22 cellular contexts compared by ENCODE assay signal in the genomic region with DNA sequence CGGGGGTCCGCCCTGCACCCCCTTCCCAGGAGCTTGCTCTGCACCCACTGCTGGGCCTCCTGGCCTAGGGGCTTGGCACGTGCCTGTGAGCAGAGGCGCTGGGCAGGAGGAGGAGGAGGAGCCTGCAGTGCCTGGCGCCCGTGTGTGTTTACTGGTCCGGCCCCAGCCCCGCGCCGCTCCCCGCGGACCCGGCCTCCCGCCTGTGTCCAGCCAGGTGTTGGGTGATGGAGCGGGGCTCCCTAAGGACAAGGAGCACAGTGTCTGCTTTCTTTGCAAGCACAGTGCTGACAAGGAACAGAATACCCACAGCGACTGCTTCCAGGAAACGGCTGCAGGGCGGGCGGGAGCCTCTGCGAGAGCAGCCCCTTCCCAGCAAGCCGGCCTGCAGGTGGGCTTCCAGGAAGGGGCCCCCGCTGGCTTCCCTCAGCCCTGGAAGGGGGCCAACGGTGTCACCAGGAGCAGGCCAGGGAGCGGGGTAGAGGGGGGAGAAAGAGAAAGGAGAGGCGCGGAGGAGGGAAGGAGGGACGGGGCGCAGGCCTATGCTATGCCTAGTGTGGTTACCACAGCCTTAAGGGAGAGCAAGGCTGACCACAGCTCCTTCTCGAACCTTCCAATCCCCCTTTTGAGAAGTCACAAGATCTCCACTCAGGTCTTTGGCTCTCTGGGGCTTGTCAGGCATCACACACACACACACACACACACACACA. TPM values are rescaled to one million over a fixed set of nuclear protein-coding genes. Genes with fewer than 3 reads are reported as not detected.
DNase-seq lines count a peak whose midpoint lies in the region; ATAC-seq, FAIRE-seq and TF ChIP-seq lines count a peak whose summit lies in the region.
"Had no signal": no experiment of that assay in that cellular context is flagged by ENCODE, and none has a peak within 500 bp of the region (broad histone marks: within the 10 kb centered on the region; RNA-seq: fewer than 3 reads in every experiment).

No MANE protein-coding gene starts in this region.

- H3F3A ChIP-seq in SK-N-SH (replicated peaks; ENCODE audit: insufficient read depth), result no peaks in the 10 kb centered on the region

- DNase-seq in DND-41 (no peak), K562 (ENCODE audit: extremely low read depth in 1 of 4, low spot score in 3 of 4) (no peak), left lobe of liver (ENCODE audit: low spot score) (no peak), sciatic nerve (ENCODE audit: low spot score) (no peak), NCI-H526 treated with DMSO at 0.1 percent for 48 hours (lab: John Stamatoyannopoulos, UW) (no peak), natural killer cell (no peak), SK-N-SH (no peak)
- DNase-seq: BE2C, IMR-90, MV-4-11, NCI-H1105 treated with DMSO at 0.1 percent for 48 hours, NCI-H2029 treated with DMSO at 0.1 percent for 48 hours, NCI-H226, NCI-H510A treated with DMSO at 0.1 percent for 48 hours, NCI-H774, SHP77 had no signal

- CTCF ChIA-PET in K562 (lab: Yijun Ruan, JAX; ENCODE audit: low intra/inter-chr PET ratio) (no interaction called here), SK-N-SH (lab: Yijun Ruan, JAX) (interaction anchor here (0.7 to 1.7 kb wide), 7 partner anchors 8 to 159 kb away, joined by 3 to 6 read pairs (median 4); no protein-coding TSS in a partner anchor)

- H2AFZ ChIP-seq in DND-41 (ENCODE audit: low read depth, low read length) (no peak overlapping the region), K562 (ENCODE audit: low read depth, low read length) (no peak overlapping the region), SK-N-SH (ENCODE audit: low read depth) (no peak overlapping the region)

- no peaks in the 10 kb centered on the region for H3K9me2 ChIP-seq in SK-N-SH

- H3K9ac ChIP-seq in DND-41 (ENCODE audit: low read depth, low read length), result no peak overlapping the region
- H3K9ac ChIP-seq in K562 (ENCODE audit: insufficient read depth in 1 of 2, low read depth in 2 of 2, low read length in 2 of 2), result no peak overlapping the region
- H3K9ac ChIP-seq in SK-N-SH, result no peak overlapping the region

- POLR2A ChIA-PET in K562 (lab: Yijun Ruan, JAX), result interaction anchor here (0.6 kb wide), 1 partner anchor 279 kb away, joined by 4 read pairs; no protein-coding TSS in a partner anchor
- POLR2A ChIA-PET in SK-N-SH (lab: Yijun Ruan, JAX), result interaction anchor here (0.6 to 3.5 kb wide), 5 partner anchors 11 to 35 kb away, joined by 3 to 21 read pairs (median 4); no protein-coding TSS in a partner anchor

- H3K79me2 ChIP-seq in DND-41 (ENCODE audit: insufficient read depth, low read length), result no peaks in the 10 kb centered on the region
- H3K79me2 ChIP-seq in K562 (ENCODE audit: control insufficient read depth, insufficient read depth, low read length), result no peaks in the 10 kb centered on the region
- no peaks in the 10 kb centered on the region for H3K79me2 ChIP-seq in SK-N-SH (ENCODE audit: insufficient read depth)

- no CpG with 5 or more reads among the region's 29 CpGs for WGBS in K562 (ENCODE audit: insufficient coverage, low coverage, missing lambda C conversion rate)
- no CpG with 5 or more reads among the region's 29 CpGs for WGBS in SK-N-SH (ENCODE audit: low lambda C conversion rate)

- no peaks in the 10 kb centered on the region for H3K9me1 ChIP-seq in K562 (ENCODE audit: control insufficient read depth, insufficient read depth, low read length)

- no TSS peak for BruUV-seq in K562 (replicated peaks; lab: Mats Ljungman, UMichigan)

- H3K36me3 Mint-ChIP-seq in natural killer cell, result no peaks in the 10 kb centered on the region

- no peaks in the 10 kb centered on the region for H3K4me1 Mint-ChIP-seq in natural killer cell

- ATAC-seq in DND-41 (ENCODE audit: insufficient read depth, low read depth) (peak; percentile 72), K562 (peak; percentile 44), left lobe of liver (peak; percentile 14), sciatic nerve (peak; percentile 65), natural killer cell (no peak)
- ATAC-seq: HCT116 had no signal

- H3K9me3 ChIP-seq in DND-41 (ENCODE audit: insufficient read depth, low read length, severe bottlenecking), result no peaks in the 10 kb centered on the region
- H3K9me3 ChIP-seq in K562 (replicated peaks; ENCODE audit: control insufficient read depth, insufficient read depth, low read depth, low read length), result no peaks in the 10 kb centered on the region
- H3K9me3 ChIP-seq in SK-N-SH, result no peaks in the 10 kb centered on the region
- H3K9me3 ChIP-seq: BE2C had no signal

- H3K27me3 ChIP-seq in DND-41 (ENCODE audit: insufficient read depth, low read length, poor library complexity) (no peaks in the 10 kb centered on the region), K562 (ENCODE audit: control insufficient read depth in 2 of 2, insufficient read depth in 2 of 2, low read length in 2 of 2) (no peaks in the 10 kb centered on the region), SK-N-SH (ENCODE audit: insufficient read depth) (no peaks in the 10 kb centered on the region)
- H3K27me3 ChIP-seq: BE2C had no signal

- no peak for TF ChIP-seq POLR2A in K562 (conservative IDR thresholded peaks at IDR 0.05)

- H3K36me3 ChIP-seq in DND-41 (ENCODE audit: insufficient read depth, low read length), result no peaks in the 10 kb centered on the region
- no peaks in the 10 kb centered on the region for H3K36me3 ChIP-seq in K562 (ENCODE audit: control insufficient read depth, insufficient read depth, low read length)
- H3K36me3 ChIP-seq in SK-N-SH (replicated peaks in 1 of 2; ENCODE audit: control insufficient read depth in 1 of 2, insufficient read depth in 2 of 2, low read length in 1 of 2), result no peaks in the 10 kb centered on the region
- H3K36me3 ChIP-seq: BE2C had no signal

- H3K27ac ChIP-seq in DND-41 (ENCODE audit: low read length) (no peak overlapping the region), K562 (ENCODE audit: extremely low read depth, low read depth, low read length) (no peak overlapping the region), SK-N-SH (ENCODE audit: low read depth in 2 of 2, low read length in 1 of 2) (no peak overlapping the region; a peak in 1 of 4 replicates)

- intact Hi-C loops in K562 (cut with micrococcal nuclease), result no loop called here
- intact Hi-C loops in sciatic nerve (cut with DNase I), result no loop called here
- intact Hi-C loops in natural killer cell (cut with micrococcal nuclease), result no loop called here

- H3K27ac Mint-ChIP-seq in natural killer cell, result no peak overlapping the region

- no peak overlapping the region for H3K4me2 ChIP-seq in DND-41 (ENCODE audit: insufficient read depth, low read length)
- H3K4me2 ChIP-seq in K562 (ENCODE audit: insufficient read depth, low read length), result no peak overlapping the region
- H3K4me2 ChIP-seq in SK-N-SH, result no peak overlapping the region

- TF ChIP-seq EP300 in K562 (IDR thresholded peaks at IDR 0.05; ENCODE audit: low read length), result no peak
- no peak for TF ChIP-seq EP300 in SK-N-SH (IDR thresholded peaks at IDR 0.05; ENCODE audit: borderline replicate concordance in 1 of 2, low read depth in 1 of 2, low read length in 1 of 2)

- peaks cover 0 to 2% of the 10 kb centered on the region in 2 donors for H3K27me3 Mint-ChIP-seq in natural killer cell (ENCODE audit: low read depth in 2 of 2)

- TF ChIP-seq CTCF in DND-41 (IDR thresholded peaks at IDR 0.05; ENCODE audit: borderline replicate concordance, extremely low read depth, low read length, poor library complexity, severe bottlenecking) (no peak), K562 (IDR thresholded peaks at IDR 0.05 in 2 of 3, conservative IDR thresholded peaks at IDR 0.05 in 1 of 3; ENCODE audit: insufficient read depth in 2 of 3, low read depth in 1 of 3, low read length in 3 of 3) (no peak), natural killer cell (IDR thresholded peaks at IDR 0.05) (no peak), SK-N-SH (IDR thresholded peaks at IDR 0.05) (no peak)

- in situ Hi-C loops in K562 (cut with MboI), result no loop called here

- H4K20me1 ChIP-seq in DND-41 (ENCODE audit: insufficient read depth, low read length) (no peaks in the 10 kb centered on the region), K562 (replicated peaks; ENCODE audit: control insufficient read depth, insufficient read depth, low read length) (no peaks in the 10 kb centered on the region), SK-N-SH (ENCODE audit: insufficient read depth) (no peaks in the 10 kb centered on the region)

- no peak overlapping the region for H3K4me3 ChIP-seq in DND-41 (ENCODE audit: low read depth in 1 of 2, low read length in 2 of 2)
- no peak overlapping the region for H3K4me3 ChIP-seq in K562
- H3K4me3 ChIP-seq in SK-N-SH (ENCODE audit: low read depth in 2 of 2, low read length in 1 of 2), result no peak overlapping the region

- H3K9me3 Mint-ChIP-seq in natural killer cell, result no peaks in the 10 kb centered on the region

- no peak overlapping the region for H3K4me3 Mint-ChIP-seq in natural killer cell

- peak; percentile 61 for FAIRE-seq in K562 (lab: Jason Lieb, UNC)
- FAIRE-seq: GM19239, H1, HTR-8/SVneo had no signal

- H3K4me1 ChIP-seq in DND-41 (ENCODE audit: insufficient read depth, low read length), result peaks cover 8% of the 10 kb centered on the region
- H3K4me1 ChIP-seq in K562 (replicated peaks in 1 of 2; ENCODE audit: control insufficient read depth in 2 of 2, insufficient read depth in 2 of 2, low read length in 2 of 2), result no peaks in the 10 kb centered on the region; a peak in 1 of 5 replicates
- no peaks in the 10 kb centered on the region; a peak in 1 of 4 replicates for H3K4me1 ChIP-seq in SK-N-SH (ENCODE audit: control insufficient read depth in 1 of 2, insufficient read depth in 2 of 2, low read depth in 1 of 2, low read length in 1 of 2)
- H3K4me1 ChIP-seq: BE2C had no signal

- TF ChIP-seq RAD21 in K562 (CRISPR knock-in tag; conservative IDR thresholded peaks at IDR 0.05 in 1 of 2, IDR thresholded peaks at IDR 0.05 in 1 of 2) (no peak), SK-N-SH (IDR thresholded peaks at IDR 0.05; ENCODE audit: low read length) (no peak)

RNA-seq across cellular contexts. Expression of a gene that starts 6.6 kb away (rescaled TPM):
- total RNA-seq in K562 (2011; cell fraction: chromatin; rRNA removed; ENCODE audit: low replicate concordance), result 18.4 and 75.9 TPM in 2 replicates
- total RNA-seq in K562 (2011; cell fraction: nucleolus; rRNA removed), result 34.1 and 71.4 TPM in 2 replicates
- total RNA-seq in K562 (2011; cell fraction: nucleoplasm; rRNA removed), result 40.2 and 132 TPM in 2 replicates
- total RNA-seq in K562 (2014; rRNA removed) (18.7 and 20.7 TPM in 2 replicates), K562 (2014; rRNA removed; fragmentation: Illumina TruSeq; extraction: Trizol) (4.0 and 5.8 TPM in 2 replicates), K562 (2015; rRNA removed; fragmentation: Illumina TruSeq; extraction: Trizol) (20.5 and 24.6 TPM in 2 replicates), K562 (2021) (10.0 and 15.6 TPM in 2 replicates), left lobe of liver (199 TPM), sciatic nerve (1,096 TPM), natural killer cell (not detected)
- polyA plus RNA-seq in K562 (2011; rRNA removed) (220 and 682 TPM in 2 replicates), K562 (2014; fragmentation: Illumina TruSeq; extraction: Trizol) (15.7 and 19.7 TPM in 2 replicates), K562 (2014; fragmentation: Nextera tagmentation; extraction: Ambion mirVana) (under 1 TPM; 0.13 to 0.63 TPM), K562 (2014; rRNA removed) (13.0 and 18.2 TPM in 2 replicates), SK-N-SH (2012; rRNA removed) (3.7 and 4.6 TPM in 2 replicates)
- 487 and 1,836 TPM in 2 replicates for polyA plus RNA-seq in K562 (2011; cell fraction: cytosol; rRNA removed)
- 124 and 550 TPM in 2 replicates for polyA plus RNA-seq in K562 (2011; cell fraction: nucleus; rRNA removed)
- polyA plus RNA-seq in K562 (2012), result 7.2 and 15.5 TPM in 2 replicates
- 162 and 353 TPM in 2 replicates for polyA minus RNA-seq in K562 (2011; rRNA and poly(A)+ RNA removed)
- polyA minus RNA-seq in K562 (2011; cell fraction: cytosol; rRNA and poly(A)+ RNA removed), result 373 and 514 TPM in 2 replicates
- polyA minus RNA-seq in K562 (2011; cell fraction: nucleus; rRNA and poly(A)+ RNA removed), result 32.9 and 61.7 TPM in 2 replicates
- polyA plus RNA-seq in SK-N-SH (2012; cell fraction: cytosol; rRNA removed), result 4.5 and 6.8 TPM in 2 replicates
- polyA plus RNA-seq in SK-N-SH (2012; cell fraction: nucleus; rRNA removed), result 1.9 and 4.0 TPM in 2 replicates
- total RNA-seq: A673, IMR-90, OCI-LY7 had no signal

RNA-seq across cellular contexts. Expression of a gene that starts 43.9 kb away (rescaled TPM):
- total RNA-seq in K562 (2011; cell fraction: chromatin; rRNA removed; ENCODE audit: low replicate concordance), result 26.8 and 80.9 TPM in 2 replicates
- 67.7 and 84.7 TPM in 2 replicates for total RNA-seq in K562 (2011; cell fraction: nucleolus; rRNA removed)
- total RNA-seq in K562 (2011; cell fraction: nucleoplasm; rRNA removed), result 43.5 and 46.6 TPM in 2 replicates
- 109 and 128 TPM in 2 replicates for total RNA-seq in K562 (2014; rRNA removed)
- total RNA-seq in K562 (2014; rRNA removed; fragmentation: Illumina TruSeq; extraction: Trizol), result 17.5 and 22.7 TPM in 2 replicates
- 46.2 and 53.3 TPM in 2 replicates for total RNA-seq in K562 (2015; rRNA removed; fragmentation: Illumina TruSeq; extraction: Trizol)
- 63.7 and 72.7 TPM in 2 replicates for total RNA-seq in K562 (2021)
- 35.5 and 50.9 TPM in 2 replicates for polyA plus RNA-seq in K562 (2011; rRNA removed)
- 131 and 155 TPM in 2 replicates for polyA plus RNA-seq in K562 (2011; cell fraction: cytosol; rRNA removed)
- 75.9 and 80.7 TPM in 2 replicates for polyA plus RNA-seq in K562 (2011; cell fraction: nucleus; rRNA removed)
- 44.3 and 53.3 TPM in 2 replicates for polyA plus RNA-seq in K562 (2012)
- 37.4 and 42.9 TPM in 2 replicates for polyA plus RNA-seq in K562 (2014; fragmentation: Illumina TruSeq; extraction: Trizol)
- 1 to 10 TPM in 1 of 2 experiments, under 1 TPM in 1; 0.44 to 1.1 TPM for polyA plus RNA-seq in K562 (2014; fragmentation: Nextera tagmentation; extraction: Ambion mirVana)
- 79.9 and 85.9 TPM in 2 replicates for polyA plus RNA-seq in K562 (2014; rRNA removed)
- 19.0 and 20.5 TPM in 2 replicates for polyA minus RNA-seq in K562 (2011; rRNA and poly(A)+ RNA removed)
- 40.8 and 45.4 TPM in 2 replicates for polyA minus RNA-seq in K562 (2011; cell fraction: cytosol; rRNA and poly(A)+ RNA removed)
- 53.0 and 70.8 TPM in 2 replicates for polyA minus RNA-seq in K562 (2011; cell fraction: nucleus; rRNA and poly(A)+ RNA removed)
- total RNA-seq in left lobe of liver, result 47.2 TPM
- total RNA-seq in sciatic nerve, result 39.5 TPM
- 10 to 100 TPM; 31.2 to 35.4 (median 32.8) TPM for total RNA-seq in natural killer cell
- 226 and 264 TPM in 2 replicates for polyA plus RNA-seq in SK-N-SH (2012; rRNA removed)
- polyA plus RNA-seq in SK-N-SH (2012; cell fraction: cytosol; rRNA removed), result 143 and 217 TPM in 2 replicates
- 105 and 186 TPM in 2 replicates for polyA plus RNA-seq in SK-N-SH (2012; cell fraction: nucleus; rRNA removed)

Comparison
In these comparisons a context has a peak if more than half of its experiments do, and no peak if none do; other contexts are left out.
1. ATAC-seq: peak in DND-41 (single experiment), K562 (single experiment), left lobe of liver (single experiment) and sciatic nerve (single experiment); none in natural killer cell (0 of 3).